Comparison of ENCODE assay signal across 8 cellular contexts in genomic region chr14:69398818-69399210, GRCh38. TPM values are rescaled to one million over a fixed set of nuclear protein-coding genes. Genes with fewer than 3 reads are reported as not detected.
DNase-seq lines count a peak whose midpoint lies in the region; ATAC-seq, FAIRE-seq and TF ChIP-seq lines count a peak whose summit lies in the region.

No MANE protein-coding gene starts in this region.

- peak overlapping the region; percentile 90 for H3K27ac ChIP-seq in OCI-LY3 (ENCODE audit: low read length)
- peak overlapping the region; percentile 76 to 90 (median 83) for H3K27ac ChIP-seq in pancreas

- peak overlapping the region; percentile 97 for H3K9ac ChIP-seq in OCI-LY3 (ENCODE audit: low read length)

- H3K27me3 Mint-ChIP-seq in endothelial cell (ENCODE audit: unreplicated experiment): peaks cover 6% of the 10 kb centered on the region

- peak overlapping the region; percentile 97 for H3K4me2 ChIP-seq in OCI-LY3 (ENCODE audit: low read length)

- H2AFZ ChIP-seq in OCI-LY3 (ENCODE audit: low read depth, low read length): peak overlapping the region; percentile 55; the same call in 1 of the 2 replicates

- TF ChIP-seq CTCF in OCI-LY3 (IDR thresholded peaks at IDR 0.05; ENCODE audit: low read depth, low read length) (no peak), endothelial cell (IDR thresholded peaks at IDR 0.05; ENCODE audit: unreplicated experiment) (no peak), pancreas (IDR thresholded peaks at IDR 0.05) (no peak)

- H3K4me3 Mint-ChIP-seq in endothelial cell (ENCODE audit: unreplicated experiment): peak overlapping the region; percentile 99

- no peak for FAIRE-seq in pancreas (lab: Jason Lieb, UNC)

- WGBS in pancreas, 2 donors: 1% methylated on average over 18 of the region's 18 CpGs

- H3K36me3 ChIP-seq in OCI-LY3 (replicated peaks; ENCODE audit: low read depth, low read length): peaks cover 35% of the 10 kb centered on the region
- peaks cover 0 to 12% (median 7%) of the 10 kb centered on the region in 3 donors for H3K36me3 ChIP-seq in pancreas

- intact Hi-C loops in pancreas (cut with DNase I): no loop called here

- peaks cover 26% of the 10 kb centered on the region for H4K20me1 ChIP-seq in OCI-LY3 (ENCODE audit: insufficient read depth, low read length)

- no peaks in the 10 kb centered on the region for H3K27me3 ChIP-seq in OCI-LY3 (ENCODE audit: low read depth, low read length)
- H3K27me3 ChIP-seq in pancreas: no peaks in the 10 kb centered on the region

- DNase-seq in stimulated activated CD8-positive, alpha-beta memory T cell treated with anti-CD3 and anti-CD28 coated beads, Interleukin-12 subunit alpha, Interleukin-12 subunit beta, amount 100 ng/mL, for 1 hour (ENCODE audit: low read depth): peak; percentile 21
- no peak for DNase-seq in stimulated activated CD8-positive, alpha-beta memory T cell treated with anti-CD3 and anti-CD28 coated beads, Interleukin-4, amount 100 ng/mL, for 48 hours
- DNase-seq in endothelial cell (ENCODE audit: low spot score) (peak; percentile 5), pancreas (no peak), SIG-M5 treated with dmso at 0.1 percent for 504 hours (lab: John Stamatoyannopoulos, UW; ENCODE audit: unreplicated experiment) (no peak), D341Med (ENCODE audit: low spot score) (no peak), globus pallidus (ENCODE audit: low spot score) (no peak)

- H3K4me3 ChIP-seq in OCI-LY3 (ENCODE audit: low read length) (peak overlapping the region; percentile 94), pancreas (peak overlapping the region; percentile 53 to 90 (median 74))

- H3K36me3 Mint-ChIP-seq in endothelial cell (ENCODE audit: low read depth, unreplicated experiment): peaks cover 15% of the 10 kb centered on the region

- no peaks in the 10 kb centered on the region for H3K9me3 Mint-ChIP-seq in endothelial cell (ENCODE audit: unreplicated experiment)

- no peak for ATAC-seq in pancreas

- H3K9me3 ChIP-seq in OCI-LY3 (ENCODE audit: insufficient read depth, low read length): no peaks in the 10 kb centered on the region
- no peaks in the 10 kb centered on the region for H3K9me3 ChIP-seq in pancreas

- peaks cover 33% of the 10 kb centered on the region for H3K4me1 Mint-ChIP-seq in endothelial cell (ENCODE audit: unreplicated experiment)

- peak overlapping the region; percentile 100 for H3K27ac Mint-ChIP-seq in endothelial cell (ENCODE audit: unreplicated experiment)

- peaks cover 97% of the 10 kb centered on the region for H3K79me2 ChIP-seq in OCI-LY3 (ENCODE audit: low read length)

- H3K4me1 ChIP-seq in OCI-LY3 (ENCODE audit: low read length) (peaks cover 53% of the 10 kb centered on the region), pancreas (peaks cover 11 to 27% (median 18%) of the 10 kb centered on the region in 3 donors)

RNA-seq across cellular contexts. Expression of gene SLC39A9, which starts 0.3 kb away (rescaled TPM):
- total RNA-seq in endothelial cell (ENCODE audit: unreplicated experiment) (41.2 TPM), pancreas (10 to 100 TPM; 24.3 to 40.2 (median 35.5) TPM)
- polyA plus RNA-seq in pancreas: 10 to 100 TPM; 13.2 to 20.1 TPM

RNA-seq across cellular contexts. Expression of gene ERH, which starts 0.7 kb away (rescaled TPM):
- 282 TPM for total RNA-seq in endothelial cell (ENCODE audit: unreplicated experiment)
- 10 to 100 TPM; 32.4 to 75.4 (median 50.4) TPM for total RNA-seq in pancreas
- polyA plus RNA-seq in pancreas: 10 to 100 TPM; 67.2 to 71.7 TPM

Comparison
In these comparisons a context has a peak if more than half of its experiments do, and no peak if none do; other contexts are left out.
1. DNase-seq: peak in stimulated activated CD8-positive, alpha-beta memory T cell treated with anti-CD3 and anti-CD28 coated beads, Interleukin-12 subunit alpha, Interleukin-12 subunit beta, amount 100 ng/mL, for 1 hour (single experiment) and endothelial cell (single experiment); none in stimulated activated CD8-positive, alpha-beta memory T cell treated with anti-CD3 and anti-CD28 coated beads, Interleukin-4, amount 100 ng/mL, for 48 hours (single experiment), pancreas (0 of 6), SIG-M5 treated with dmso at 0.1 percent for 504 hours (single experiment), D341Med (single experiment) and globus pallidus (single experiment).